Comparison of ENCODE assay signal across 27 cellular contexts in genomic region chr9:38529317-38529716, GRCh38.
DNase-seq lines count a peak whose midpoint lies in the region; ATAC-seq, FAIRE-seq and TF ChIP-seq lines count a peak whose summit lies in the region.
"Had no signal": no experiment of that assay in that cellular context is flagged by ENCODE, and none has a peak within 500 bp of the region (broad histone marks: within the 10 kb centered on the region; RNA-seq: fewer than 3 reads in every experiment).

No MANE protein-coding gene starts in this region.

- H3K4me1 ChIP-seq in A549 (no peaks in the 10 kb centered on the region), tibial nerve (no peaks in the 10 kb centered on the region)
- H3K4me1 ChIP-seq: BLaER1 treated with 17β-estradiol and CSF1 and Interleukin-3, amounts not matched to agents 10 nM and 100 nM; Caco-2 had no signal

- no peak for ATAC-seq in A549
- ATAC-seq in WTC11 = peak; percentile 30; the same call in 1 of the 2 replicates
- no peak for ATAC-seq in GM21737 (IDR thresholded peaks at IDR 0.05; ENCODE audit: unreplicated experiment)
- ATAC-seq in HG03469 (IDR thresholded peaks at IDR 0.05; ENCODE audit: unreplicated experiment) = no peak
- ATAC-seq: CD8-positive, alpha-beta T cell; GM12878 had no signal

- H3K9me3 Mint-ChIP-seq in WTC11 = peaks cover 21% of the 10 kb centered on the region

- no peak overlapping the region for H3K4me3 ChIP-seq in A549
- no peak overlapping the region for H3K4me3 ChIP-seq in tibial nerve
- H3K4me3 ChIP-seq: BLaER1 treated with 17β-estradiol and CSF1 and Interleukin-3, amounts not matched to agents 10 nM and 100 nM; GM12878 had no signal

- TF ChIP-seq EP300 in A549 (IDR thresholded peaks at IDR 0.05) = no peak
- TF ChIP-seq EP300 in tibial nerve (IDR thresholded peaks at IDR 0.05) = no peak

- no peak overlapping the region for H3K4me2 ChIP-seq in A549
- H3K4me2 ChIP-seq: BLaER1 treated with 17β-estradiol and CSF1 and Interleukin-3, amounts not matched to agents 10 nM and 100 nM had no signal

- POLR2A ChIA-PET in A549 (lab: Yijun Ruan, JAX) (no interaction called here), WTC11 (lab: Charles Lee) (no interaction called here)

- H3K9me3 ChIP-seq in A549 (peaks cover 3% of the 10 kb centered on the region; the same call in 1 of the 3 replicates), tibial nerve (peaks cover 0 to 8% (median 1%) of the 10 kb centered on the region in 4 donors)

- TF ChIP-seq RAD21 in A549 (conservative IDR thresholded peaks at IDR 0.05 in 1 of 2, IDR thresholded peaks at IDR 0.05 in 1 of 2) = no peak

- no peaks in the 10 kb centered on the region for H3K27me3 Mint-ChIP-seq in WTC11 (ENCODE audit: low read depth)
- H3K27me3 Mint-ChIP-seq: CD4-positive, alpha-beta T cell had no signal

- H3K27me3 ChIP-seq in tibial nerve = peaks cover 0 to 8% of the 10 kb centered on the region in 2 donors
- H3K27me3 ChIP-seq: BLaER1 treated with 17β-estradiol and CSF1 and Interleukin-3, amounts not matched to agents 10 nM and 100 nM had no signal

- H3K36me3 ChIP-seq in tibial nerve = no peaks in the 10 kb centered on the region
- H3K36me3 ChIP-seq: BLaER1 treated with 17β-estradiol and CSF1 and Interleukin-3, amounts not matched to agents 10 nM and 100 nM had no signal

- H3K27ac ChIP-seq in A549 = no peak overlapping the region
- no peak overlapping the region for H3K27ac ChIP-seq in tibial nerve
- H3K27ac ChIP-seq: 22Rv1; BLaER1 treated with 17β-estradiol and CSF1 and Interleukin-3, amounts not matched to agents 10 nM and 100 nM; C4-2B had no signal

- TF ChIP-seq CTCF in A549 (IDR thresholded peaks at IDR 0.05) = no peak
- no peak for TF ChIP-seq CTCF in WTC11 (IDR thresholded peaks at IDR 0.05)
- no peak for TF ChIP-seq CTCF in tibial nerve (IDR thresholded peaks at IDR 0.05)

- H3K27ac Mint-ChIP-seq in WTC11 = no peak overlapping the region
- H3K27ac Mint-ChIP-seq: B cell; CD4-positive, alpha-beta T cell; CD8-positive, alpha-beta T cell had no signal

- no peak for FAIRE-seq in A549 (lab: Jason Lieb, UNC)
- FAIRE-seq in frontal cortex (lab: Jason Lieb, UNC) = peak; percentile 19
- FAIRE-seq: D721Med, GM12892, GM18507 had no signal

- DNase-seq in A549 (ENCODE audit: low read depth in 1 of 2, low spot score in 1 of 2) = no peak
- DNase-seq in ELF-1 (ENCODE audit: low read depth, low spot score) = peak; percentile 12
- DNase-seq in WTC11 (ENCODE audit: low spot score) = no peak
- DNase-seq in frontal cortex (ENCODE audit: low spot score in 2 of 2) = no peak
- DNase-seq in tibial nerve (ENCODE audit: low spot score in 2 of 2) = no peak
- DNase-seq: ACHN; AML-193; Caco-2; Calu3; CD4-positive, alpha-beta T cell; CD8-positive, alpha-beta T cell; DMS 273 treated with DMSO at 0.1 percent for 48 hours; DMS153; DMS53; DMS79; DND-41; EL had no signal

- peaks cover 10% of the 10 kb centered on the region for H3K36me3 Mint-ChIP-seq in WTC11
- H3K36me3 Mint-ChIP-seq: CD8-positive, alpha-beta T cell had no signal

- peaks cover 17% of the 10 kb centered on the region for H3K4me1 Mint-ChIP-seq in WTC11
- H3K4me1 Mint-ChIP-seq: B cell had no signal

- TF ChIP-seq POLR2A in A549 (IDR thresholded peaks at IDR 0.05; ENCODE audit: low read length) (no peak), tibial nerve (IDR thresholded peaks at IDR 0.05) (no peak)

- H3K4me3 Mint-ChIP-seq in WTC11 = no peak overlapping the region
- H3K4me3 Mint-ChIP-seq: B cell; CD4-positive, alpha-beta T cell; CD8-positive, alpha-beta T cell had no signal

- CTCF ChIA-PET in A549 (lab: Yijun Ruan, JAX) = no interaction called here
- CTCF ChIA-PET in WTC11 (lab: Charles Lee) = no interaction called here

TF ChIP-seq in A549, 52 proteins besides CTCF, POLR2A, EP300 and RAD21:
- TF ChIP-seq BCL3 (IDR thresholded peaks at IDR 0.05) = no peak
- TF ChIP-seq RFX5 (IDR thresholded peaks at IDR 0.05) = no peak
- TF ChIP-seq ZC3H11A (IDR thresholded peaks at IDR 0.05) = peak; percentile 67
- TF ChIP-seq ZSCAN20 (CRISPR knock-in tag; IDR thresholded peaks at IDR 0.05) = no peak
- TF ChIP-seq CBX2 (IDR thresholded peaks at IDR 0.05; ENCODE audit: borderline replicate concordance, low read depth) = no peak
- no peak for TF ChIP-seq MAZ (IDR thresholded peaks at IDR 0.05; ENCODE audit: borderline replicate concordance, low read depth, low read length)

TF ChIP-seq in WTC11, 78 proteins besides CTCF, POLR2A, EP300 and RAD21:
- TF ChIP-seq HMGA2 (CRISPR knock-in tag; IDR thresholded peaks at IDR 0.05) (peak; percentile 56; the same call in 1 of the 2 replicates), CBFB (CRISPR knock-in tag; IDR thresholded peaks at IDR 0.05; ENCODE audit: low read depth) (no peak)
TF ChIP-seq in WTC11: peak in this region for 1.
